Comparison of ENCODE assay signal across 8 cellular contexts in genomic region chr14:92783813-92784431, GRCh38. TPM values are rescaled to one million over a fixed set of nuclear protein-coding genes. Genes with fewer than 3 reads are reported as not detected.
DNase-seq lines count a peak whose midpoint lies in the region; ATAC-seq and TF ChIP-seq lines count a peak whose summit lies in the region.

No MANE protein-coding gene starts in this region.

- H3K27me3 ChIP-seq in vagina: no peaks in the 10 kb centered on the region

- no peak overlapping the region for H3K27ac ChIP-seq in vagina

- DNase-seq in COR-L47 (lab: John Stamatoyannopoulos, UW) (peak; percentile 68), NAMALWA (ENCODE audit: low spot score) (peak; percentile 83), SHP77 (lab: John Stamatoyannopoulos, UW) (peak; percentile 38 to 40), dedifferentiated amniotic fluid mesenchymal stem cell (ENCODE audit: extremely low spot score) (peak; percentile 77), lung microvascular endothelial cell (ENCODE audit: low read depth in 2 of 2) (peak; percentile 66), vagina (ENCODE audit: extremely low spot score in 2 of 2) (no peak), NK-92 (lab: John Stamatoyannopoulos, UW; ENCODE audit: unreplicated experiment) (no peak)

- intact Hi-C loops in vagina (cut with DNase I): loop anchor here (10.0 kb wide), 2 partner anchors 69 to 99 kb away; no protein-coding TSS in a partner anchor

- no peaks in the 10 kb centered on the region for H3K4me1 ChIP-seq in vagina

- peak; percentile 69 for ATAC-seq in GM19395 (IDR thresholded peaks at IDR 0.05; ENCODE audit: unreplicated experiment)

- H3K4me3 ChIP-seq in vagina: no peak overlapping the region

- peak; percentile 28 to 78 (median 48) for TF ChIP-seq CTCF in vagina (IDR thresholded peaks at IDR 0.05)

- TF ChIP-seq POLR2A in vagina (IDR thresholded peaks at IDR 0.05): no peak

- H3K36me3 ChIP-seq in vagina: no peaks in the 10 kb centered on the region

- no peaks in the 10 kb centered on the region for H3K9me3 ChIP-seq in vagina

RNA-seq across cellular contexts. Expression of gene GOLGA5, which starts 10.2 kb away (rescaled TPM):
- total RNA-seq in lung microvascular endothelial cell (21.4 and 31.9 TPM in 2 replicates), vagina (30.0 TPM)

RNA-seq across cellular contexts. Expression of gene LGMN, which starts 35.5 kb away (rescaled TPM):
- total RNA-seq in lung microvascular endothelial cell (57.8 and 62.7 TPM in 2 replicates), vagina (61.6 TPM)

Comparison
In these comparisons a context has a peak if more than half of its experiments do, and no peak if none do; other contexts are left out.
1. DNase-seq: peak in COR-L47 (single experiment), NAMALWA (single experiment), SHP77 (2 of 2), dedifferentiated amniotic fluid mesenchymal stem cell (single experiment) and lung microvascular endothelial cell (2 of 2); none in vagina (0 of 2) and NK-92 (single experiment).